Comparison of ENCODE assay signal across 20 cellular contexts in the genomic region with DNA sequence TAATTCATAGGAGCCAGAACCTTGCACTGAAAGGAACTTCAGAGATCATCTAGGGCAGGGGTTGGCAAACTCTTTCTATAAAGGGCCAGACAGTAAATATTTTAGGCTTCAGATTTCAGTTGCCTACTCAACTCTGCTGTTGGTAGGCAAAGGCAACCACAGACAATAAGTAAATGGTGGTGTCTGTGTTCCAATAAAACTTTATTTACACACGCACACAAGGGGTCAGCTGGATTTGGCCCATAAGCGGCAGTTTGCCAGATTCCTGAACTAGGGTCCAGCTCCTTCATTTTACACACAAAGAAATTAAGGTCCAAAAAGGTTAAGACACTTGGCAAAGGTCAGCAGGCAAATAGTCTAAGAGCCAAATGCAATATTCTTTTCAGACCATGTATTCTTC.
DNase-seq lines count a peak whose midpoint lies in the region; ATAC-seq, FAIRE-seq and TF ChIP-seq lines count a peak whose summit lies in the region.
"Had no signal": no experiment of that assay in that cellular context is flagged by ENCODE, and none has a peak within 500 bp of the region (broad histone marks: within the 10 kb centered on the region; RNA-seq: fewer than 3 reads in every experiment).

No MANE protein-coding gene starts in this region.

- no peaks in the 10 kb centered on the region for H4K20me1 ChIP-seq in HepG2 (ENCODE audit: insufficient read depth, low read length)
- H4K20me1 ChIP-seq in K562 (replicated peaks; ENCODE audit: control insufficient read depth, insufficient read depth, low read length) = no peaks in the 10 kb centered on the region

- POLR2A ChIA-PET in HepG2 (lab: Yijun Ruan, JAX) (no interaction called here), K562 (lab: Yijun Ruan, JAX) (interaction anchor here (0.8 to 2.4 kb wide), 2 partner anchors 11 to 148 kb away, joined by 3 to 5 read pairs; a partner anchor contains a TSS)

- intact Hi-C loops in HepG2 (cut with micrococcal nuclease; ENCODE audit: unreplicated experiment) = no loop called here
- intact Hi-C loops in right lobe of liver (cut with DNase I) = no loop called here
- intact Hi-C loops in K562 (cut with micrococcal nuclease) = no loop called here
- intact Hi-C loops in posterior vena cava (cut with DNase I) = loop anchor here in 1 of 2 donors (10.0 kb wide), 1 partner anchor 51 kb away; no protein-coding TSS in a partner anchor

- no peak overlapping the region for H3K4me2 ChIP-seq in HepG2 (ENCODE audit: low read depth, low read length)
- no peak overlapping the region for H3K4me2 ChIP-seq in K562 (ENCODE audit: insufficient read depth, low read length)

- H2AFZ ChIP-seq in HepG2 (ENCODE audit: low read length) (no peak overlapping the region), K562 (ENCODE audit: low read depth, low read length) (no peak overlapping the region)

- H3K27me3 ChIP-seq in HepG2 (ENCODE audit: control insufficient read depth in 1 of 2, insufficient read depth in 2 of 2, low read length in 2 of 2) = no peaks in the 10 kb centered on the region
- H3K27me3 ChIP-seq in right lobe of liver = no peaks in the 10 kb centered on the region
- H3K27me3 ChIP-seq in K562 (ENCODE audit: control insufficient read depth in 2 of 2, insufficient read depth in 2 of 2, low read length in 2 of 2) = no peaks in the 10 kb centered on the region

- H3K36me3 ChIP-seq in HepG2 (replicated peaks in 1 of 2; ENCODE audit: control insufficient read depth in 1 of 2, insufficient read depth in 2 of 2, low read length in 2 of 2) (peaks cover 17 to 56% of the 10 kb centered on the region in 2 experiments), right lobe of liver (peaks cover 0 to 20% (median 10%) of the 10 kb centered on the region in 4 donors), K562 (ENCODE audit: control insufficient read depth, insufficient read depth, low read length) (peaks cover 70% of the 10 kb centered on the region)

- TF ChIP-seq EP300 in HepG2 (IDR thresholded peaks at IDR 0.05; ENCODE audit: low read depth in 2 of 2, low read length in 2 of 2) (no peak), HepG2 (CRISPR knock-in tag; IDR thresholded peaks at IDR 0.05; ENCODE audit: borderline replicate concordance) (no peak), K562 (IDR thresholded peaks at IDR 0.05; ENCODE audit: low read length) (no peak)

- WGBS in HepG2 (ENCODE audit: low lambda C conversion rate) = 98% methylated on average over 2 of the region's 2 CpGs
- 100% methylated on average over 2 of the region's 2 CpGs for WGBS in right lobe of liver (ENCODE audit: insufficient coverage, low coverage, low lambda C conversion rate, missing lambda C conversion rate)
- 100% methylated on average over 2 of the region's 2 CpGs for WGBS in K562 (ENCODE audit: insufficient coverage, low coverage, missing lambda C conversion rate)

- FAIRE-seq in HepG2 (lab: Jason Lieb, UNC) (no peak), K562 (lab: Jason Lieb, UNC) (no peak)
- FAIRE-seq: D721Med, G401.6, GM19239, H1 had no signal

- no peaks in the 10 kb centered on the region for H3K79me2 ChIP-seq in HepG2 (ENCODE audit: insufficient read depth, low read length)
- no peaks in the 10 kb centered on the region for H3K79me2 ChIP-seq in K562 (ENCODE audit: control insufficient read depth, insufficient read depth, low read length)

- H3K9me3 ChIP-seq in HepG2 (ENCODE audit: low read length) (no peaks in the 10 kb centered on the region), right lobe of liver (no peaks in the 10 kb centered on the region), K562 (replicated peaks; ENCODE audit: control insufficient read depth, insufficient read depth, low read depth, low read length) (no peaks in the 10 kb centered on the region)

- TF ChIP-seq CTCF in HepG2 (CRISPR knock-in tag; IDR thresholded peaks at IDR 0.05) = no peak
- TF ChIP-seq CTCF in right lobe of liver (IDR thresholded peaks at IDR 0.05) = no peak
- no peak for TF ChIP-seq CTCF in K562 (IDR thresholded peaks at IDR 0.05 in 2 of 3, conservative IDR thresholded peaks at IDR 0.05 in 1 of 3; ENCODE audit: insufficient read depth in 2 of 3, low read depth in 1 of 3, low read length in 3 of 3)

- TF ChIP-seq POLR2A in HepG2 (IDR thresholded peaks at IDR 0.05; ENCODE audit: insufficient read depth in 1 of 2, low read depth in 2 of 2, low read length in 2 of 2) (no peak), right lobe of liver (IDR thresholded peaks at IDR 0.05) (no peak), K562 (conservative IDR thresholded peaks at IDR 0.05) (no peak)

- H3K4me1 ChIP-seq in HepG2 (ENCODE audit: insufficient read depth, low read length) (peaks cover 6% of the 10 kb centered on the region; the same call in 1 of the 2 replicates), right lobe of liver (no peaks in the 10 kb centered on the region), K562 (replicated peaks in 1 of 2; ENCODE audit: control insufficient read depth in 2 of 2, insufficient read depth in 2 of 2, low read length in 2 of 2) (no peaks in the 10 kb centered on the region)

- H3K9ac ChIP-seq in HepG2 (ENCODE audit: insufficient read depth, low read depth, low read length) (no peak overlapping the region), K562 (ENCODE audit: insufficient read depth in 1 of 2, low read depth in 2 of 2, low read length in 2 of 2) (no peak overlapping the region)

- DNase-seq in HepG2 (ENCODE audit: low spot score) = no peak
- no peak for DNase-seq in right lobe of liver
- DNase-seq in K562 (ENCODE audit: extremely low read depth in 1 of 4, low spot score in 3 of 4) = no peak
- peak; percentile 11 for DNase-seq in pons (ENCODE audit: low spot score)
- DNase-seq in activated CD8-positive, alpha-beta memory T cell treated with anti-CD3 and anti-CD28 coated beads, Interleukin-2, amount 50 U/mL, for 4 hours = no peak
- DNase-seq in posterior vena cava (ENCODE audit: low spot score) = no peak
- DNase-seq in HUDEP-2 (lab: John Stamatoyannopoulos, UW; ENCODE audit: unreplicated experiment in 76 of 76) = no peak
- no peak for DNase-seq in dedifferentiated amniotic fluid mesenchymal stem cell (ENCODE audit: extremely low spot score)
- DNase-seq: CD8-positive, alpha-beta T cell; COR-L47; DMS153; DMS79 treated with DMSO at 0.1 percent for 48 hours; EL; HCEC 1CT; HFFc6 had no signal

- H3K27ac ChIP-seq in HepG2 (ENCODE audit: extremely low read length, insufficient read depth, low read length) (no peak overlapping the region), right lobe of liver (no peak overlapping the region), K562 (ENCODE audit: extremely low read depth, low read depth, low read length) (no peak overlapping the region)
- H3K27ac ChIP-seq: 22Rv1 had no signal

- no TSS peak for BruUV-seq in HepG2 (replicated peaks; lab: Mats Ljungman, UMichigan)
- no TSS peak for BruUV-seq in K562 (replicated peaks; lab: Mats Ljungman, UMichigan)

- in situ Hi-C loops in HepG2 (cut with HindIII; ENCODE audit: extremely low pct_ligation_motif_present, low pct_unique_long_range_greater_than_20kb) (no loop called here), K562 (cut with MboI) (no loop called here)

- H3K9me1 ChIP-seq in K562 (ENCODE audit: control insufficient read depth, insufficient read depth, low read length) = no peaks in the 10 kb centered on the region

- no peak overlapping the region for H3K4me3 ChIP-seq in HepG2 (replicated peaks in 1 of 3; ENCODE audit: insufficient read depth in 1 of 3, low read depth in 2 of 3, low read length in 3 of 3)
- H3K4me3 ChIP-seq in right lobe of liver = no peak overlapping the region
- no peak overlapping the region for H3K4me3 ChIP-seq in K562

- TF ChIP-seq RAD21 in HepG2 (CRISPR knock-in tag; IDR thresholded peaks at IDR 0.05) = no peak
- no peak for TF ChIP-seq RAD21 in K562 (CRISPR knock-in tag; conservative IDR thresholded peaks at IDR 0.05 in 1 of 2, IDR thresholded peaks at IDR 0.05 in 1 of 2)

- CTCF ChIA-PET in HepG2 (lab: Yijun Ruan, JAX; ENCODE audit: low intra/inter-chr PET ratio, low total read pairs) (no interaction called here), K562 (lab: Yijun Ruan, JAX; ENCODE audit: low intra/inter-chr PET ratio) (no interaction called here)

- ATAC-seq in HepG2 = no peak
- ATAC-seq in right lobe of liver = no peak
- no peak for ATAC-seq in K562
- ATAC-seq: CD8-positive, alpha-beta T cell had no signal

TF ChIP-seq in K562, 482 proteins besides CTCF, POLR2A, EP300 and RAD21 (continues in another document):
- no peak for TF ChIP-seq SREBF2 (CRISPR knock-in tag; IDR thresholded peaks at IDR 0.05)
